ENCODE assay signal across 16 cellular contexts in genomic region chr4:62953752-62954151, GRCh38.
"Had no signal": no experiment of that assay in that cellular context is flagged by ENCODE, and none has a peak within 500 bp of the region (broad histone marks: within the 10 kb centered on the region; RNA-seq: fewer than 3 reads in every experiment).

No MANE protein-coding gene starts in this region.

- H3K4me3 Mint-ChIP-seq: endodermal cell; naive thymus-derived CD8-positive, alpha-beta T cell had no signal

- H3K27ac Mint-ChIP-seq: endodermal cell; naive thymus-derived CD8-positive, alpha-beta T cell had no signal

- H3K9me3 Mint-ChIP-seq: endodermal cell had no signal

- H3K27me3 Mint-ChIP-seq: naive thymus-derived CD8-positive, alpha-beta T cell had no signal

- DNase-seq: colonic mucosa; dermis blood vessel endothelial cell; endodermal cell; erythroblast; foreskin keratinocyte; kidney glomerular epithelial cell; mammary epithelial cell; mucosa of descending colon; naive thymus-derived CD8-positive, alpha-beta T cell; posterior cingulate gyrus; sigmoid colon; stimulated activated CD4-positive, alpha-beta T cell treated with anti-CD3 and anti-CD28 coated beads, Interleukin-12 subunit alpha, Interleukin-12 subunit beta, amount 100 ng/mL, for 4 hours; stimulated activated naive CD4-positive, alpha-beta T cell; stomach; substantia nigra; trophoblast cell had no signal

- H3K4me1 Mint-ChIP-seq: naive thymus-derived CD8-positive, alpha-beta T cell had no signal
